ENCODE assay signal across 8 cellular contexts in genomic region chr12:108565976-108566375, GRCh38.
DNase-seq lines count a peak whose midpoint lies in the region; ATAC-seq, FAIRE-seq and TF ChIP-seq lines count a peak whose summit lies in the region.

No MANE protein-coding gene starts in this region.

- ATAC-seq in HG03520 (IDR thresholded peaks at IDR 0.05; ENCODE audit: unreplicated experiment) (no peak), HG03280 (IDR thresholded peaks at IDR 0.05; ENCODE audit: unreplicated experiment) (no peak)

- TF ChIP-seq CTCF in fibroblast of mammary gland (conservative IDR thresholded peaks at IDR 0.05; ENCODE audit: control insufficient read depth, insufficient read depth, low read depth, low read length) = no peak

- DNase-seq in GM19239 (ENCODE audit: insufficient read length, low spot score) (no peak), NCI-H446 treated with DMSO at 0.1 percent for 48 hours (lab: John Stamatoyannopoulos, UW) (peak; percentile 57), activated T-helper 1 cell treated with Interleukin-2 at 50 U/mL for 16 hours (ENCODE audit: low read depth) (peak; percentile 49), fibroblast of mammary gland (ENCODE audit: low read depth) (peak; percentile 89), skeletal muscle cell (ENCODE audit: low read depth) (peak; percentile 65), HuH-7 (ENCODE audit: low spot score) (no peak)

- peak; percentile 92 for FAIRE-seq in GM19239 (lab: Jason Lieb, UNC)

- H3K4me3 ChIP-seq in fibroblast of mammary gland (ENCODE audit: control insufficient read depth, low read depth, low read length) = no peak overlapping the region
- H3K4me3 ChIP-seq in skeletal muscle cell (ENCODE audit: low read depth, low read length) = no peak overlapping the region

Comparison
In these comparisons a context has a peak if more than half of its experiments do, and no peak if none do; other contexts are left out.
1. DNase-seq: peak in NCI-H446 treated with DMSO at 0.1 percent for 48 hours (single experiment), activated T-helper 1 cell treated with Interleukin-2 at 50 U/mL for 16 hours (single experiment), fibroblast of mammary gland (single experiment) and skeletal muscle cell (single experiment); none in GM19239 (single experiment) and HuH-7 (single experiment).